11 cellular contexts compared by ENCODE assay signal in genomic region chr6:43990627-43991619, GRCh38.
DNase-seq lines count a peak whose midpoint lies in the region; ATAC-seq lines count a peak whose summit lies in the region.
"Had no signal": no experiment of that assay in that cellular context is flagged by ENCODE, and none has a peak within 500 bp of the region (broad histone marks: within the 10 kb centered on the region; RNA-seq: fewer than 3 reads in every experiment).

No MANE protein-coding gene starts in this region.

- H3K4me1 ChIP-seq in right cardiac atrium (ENCODE audit: control insufficient read depth, insufficient read depth, low read length) = peaks cover 16% of the 10 kb centered on the region
- peaks cover 57 to 89% (median 75%) of the 10 kb centered on the region in 3 donors for H3K4me1 ChIP-seq in skeletal muscle tissue (ENCODE audit: control insufficient read depth in 3 of 3, insufficient read depth in 3 of 3, low read length in 3 of 3)

- H3K9me3 Mint-ChIP-seq in activated T-helper 2 cell treated with anti-CD3 and anti-CD28 coated beads, Interferon-gamma antibody, Interleukin-2, Interleukin-4, amounts not matched to agents 10 μg/mL and 5 μg/mL and 100 μg/mL, durations not matched to agents 14 hours and 24 hours and 36 hours = no peaks in the 10 kb centered on the region
- H3K9me3 Mint-ChIP-seq: naive thymus-derived CD8-positive, alpha-beta T cell had no signal

- peak; percentile 22 to 39 for ATAC-seq in right cardiac atrium
- no peak for ATAC-seq in activated CD4-positive, CD25-positive, alpha-beta regulatory T cell treated with anti-CD3 and anti-CD28 coated beads, Interleukin-2, amount 50 U/mL, for 24 hours
- no peak for ATAC-seq in GM21367 (IDR thresholded peaks at IDR 0.05; ENCODE audit: unreplicated experiment)
- ATAC-seq: naive thymus-derived CD8-positive, alpha-beta T cell had no signal

- no peaks in the 10 kb centered on the region for H3K27me3 ChIP-seq in right cardiac atrium (ENCODE audit: control insufficient read depth, insufficient read depth)
- H3K27me3 ChIP-seq in skeletal muscle tissue (ENCODE audit: control insufficient read depth in 3 of 3, insufficient read depth in 3 of 3, low read length in 3 of 3) = peaks cover 0 to 3% (median 0%) of the 10 kb centered on the region in 3 donors

- H3K4me1 Mint-ChIP-seq in activated T-helper 2 cell treated with anti-CD3 and anti-CD28 coated beads, Interferon-gamma antibody, Interleukin-2, Interleukin-4, amounts not matched to agents 10 μg/mL and 5 μg/mL and 100 μg/mL, durations not matched to agents 14 hours and 24 hours and 36 hours (ENCODE audit: low read depth) = no peaks in the 10 kb centered on the region
- H3K4me1 Mint-ChIP-seq: naive thymus-derived CD8-positive, alpha-beta T cell had no signal

- intact Hi-C loops in right cardiac atrium (cut with DNase I) = no loop called here
- intact Hi-C loops in activated T-helper 2 cell treated with anti-CD3 and anti-CD28 coated beads, Interferon-gamma antibody, Interleukin-2, Interleukin-4, amounts not matched to agents 10 μg/mL and 5 μg/mL and 100 μg/mL, durations not matched to agents 14 hours and 24 hours and 36 hours (cut with micrococcal nuclease) = no loop called here

- H3K4me3 ChIP-seq in right cardiac atrium (ENCODE audit: low read length) = no peak overlapping the region
- peak overlapping the region in 1 of 3 donors; percentile 63 for H3K4me3 ChIP-seq in skeletal muscle tissue (ENCODE audit: low read length in 3 of 3)

- H3K36me3 ChIP-seq in skeletal muscle tissue (ENCODE audit: control insufficient read depth in 3 of 3, insufficient read depth in 3 of 3, low read length in 3 of 3) = no peaks in the 10 kb centered on the region

- H3K27ac Mint-ChIP-seq in activated T-helper 2 cell treated with anti-CD3 and anti-CD28 coated beads, Interferon-gamma antibody, Interleukin-2, Interleukin-4, amounts not matched to agents 10 μg/mL and 5 μg/mL and 100 μg/mL, durations not matched to agents 14 hours and 24 hours and 36 hours = no peak overlapping the region

- WGBS in right cardiac atrium = 49% methylated on average over 18 of the region's 18 CpGs

- H3K9ac ChIP-seq in skeletal muscle tissue (ENCODE audit: low read depth in 1 of 3, low read length in 3 of 3) = peak overlapping the region; percentile 64 to 96 (median 86)

- peak overlapping the region; percentile 65 for H3K27ac ChIP-seq in right cardiac atrium (ENCODE audit: low read length)
- H3K27ac ChIP-seq in skeletal muscle tissue (ENCODE audit: low read depth, low read length) = peak overlapping the region; percentile 98

- DNase-seq in HCEC 1CT = peak; percentile 89
- peak; percentile 87 for DNase-seq in SK-N-DZ (ENCODE audit: low spot score)
- DNase-seq in right cardiac atrium = peak in 1 of 3 donors; percentile 73
- no peak for DNase-seq in cortex of kidney (lab: John Stamatoyannopoulos, UW)
- DNase-seq in activated T-helper 2 cell treated with anti-CD3 and anti-CD28 coated beads, Interferon-gamma antibody, Interleukin-2, Interleukin-4, amounts not matched to agents 10 μg/mL and 5 μg/mL and 100 μg/mL, durations not matched to agents 14 hours and 24 hours and 36 hours (ENCODE audit: low spot score) = no peak
- DNase-seq: effector CD4-positive, alpha-beta T cell; stimulated activated CD8-positive, alpha-beta memory T cell treated with anti-CD3 and anti-CD28 coated beads, Interleukin-4, amount 100 ng/mL, for 48 hours had no signal

- H3K36me3 Mint-ChIP-seq in activated T-helper 2 cell treated with anti-CD3 and anti-CD28 coated beads, Interferon-gamma antibody, Interleukin-2, Interleukin-4, amounts not matched to agents 10 μg/mL and 5 μg/mL and 100 μg/mL, durations not matched to agents 14 hours and 24 hours and 36 hours (ENCODE audit: low read depth) = no peaks in the 10 kb centered on the region
- H3K36me3 Mint-ChIP-seq: naive thymus-derived CD8-positive, alpha-beta T cell had no signal

- no peaks in the 10 kb centered on the region for H3K27me3 Mint-ChIP-seq in activated T-helper 2 cell treated with anti-CD3 and anti-CD28 coated beads, Interferon-gamma antibody, Interleukin-2, Interleukin-4, amounts not matched to agents 10 μg/mL and 5 μg/mL and 100 μg/mL, durations not matched to agents 14 hours and 24 hours and 36 hours (ENCODE audit: low read depth)

- no peak overlapping the region for H3K4me3 Mint-ChIP-seq in activated T-helper 2 cell treated with anti-CD3 and anti-CD28 coated beads, Interferon-gamma antibody, Interleukin-2, Interleukin-4, amounts not matched to agents 10 μg/mL and 5 μg/mL and 100 μg/mL, durations not matched to agents 14 hours and 24 hours and 36 hours (ENCODE audit: low read depth)
- H3K4me3 Mint-ChIP-seq: naive thymus-derived CD8-positive, alpha-beta T cell had no signal

- H3K9me3 ChIP-seq in right cardiac atrium (ENCODE audit: control insufficient read depth, low read length) (no peaks in the 10 kb centered on the region), skeletal muscle tissue (ENCODE audit: control insufficient read depth in 3 of 3, low read length in 3 of 3) (no peaks in the 10 kb centered on the region)

Comparison
In these comparisons a context has a peak if more than half of its experiments do, and no peak if none do; other contexts are left out.
1. DNase-seq: peak in HCEC 1CT (single experiment) and SK-N-DZ (single experiment); none in cortex of kidney (single experiment) and activated T-helper 2 cell treated with anti-CD3 and anti-CD28 coated beads, Interferon-gamma antibody, Interleukin-2, Interleukin-4, amounts not matched to agents 10 μg/mL and 5 μg/mL and 100 μg/mL, durations not matched to agents 14 hours and 24 hours and 36 hours (single experiment).
2. ATAC-seq: peak in right cardiac atrium (2 of 2); none in activated CD4-positive, CD25-positive, alpha-beta regulatory T cell treated with anti-CD3 and anti-CD28 coated beads, Interleukin-2, amount 50 U/mL, for 24 hours (0 of 2) and GM21367 (single experiment).